In the genomic region with DNA sequence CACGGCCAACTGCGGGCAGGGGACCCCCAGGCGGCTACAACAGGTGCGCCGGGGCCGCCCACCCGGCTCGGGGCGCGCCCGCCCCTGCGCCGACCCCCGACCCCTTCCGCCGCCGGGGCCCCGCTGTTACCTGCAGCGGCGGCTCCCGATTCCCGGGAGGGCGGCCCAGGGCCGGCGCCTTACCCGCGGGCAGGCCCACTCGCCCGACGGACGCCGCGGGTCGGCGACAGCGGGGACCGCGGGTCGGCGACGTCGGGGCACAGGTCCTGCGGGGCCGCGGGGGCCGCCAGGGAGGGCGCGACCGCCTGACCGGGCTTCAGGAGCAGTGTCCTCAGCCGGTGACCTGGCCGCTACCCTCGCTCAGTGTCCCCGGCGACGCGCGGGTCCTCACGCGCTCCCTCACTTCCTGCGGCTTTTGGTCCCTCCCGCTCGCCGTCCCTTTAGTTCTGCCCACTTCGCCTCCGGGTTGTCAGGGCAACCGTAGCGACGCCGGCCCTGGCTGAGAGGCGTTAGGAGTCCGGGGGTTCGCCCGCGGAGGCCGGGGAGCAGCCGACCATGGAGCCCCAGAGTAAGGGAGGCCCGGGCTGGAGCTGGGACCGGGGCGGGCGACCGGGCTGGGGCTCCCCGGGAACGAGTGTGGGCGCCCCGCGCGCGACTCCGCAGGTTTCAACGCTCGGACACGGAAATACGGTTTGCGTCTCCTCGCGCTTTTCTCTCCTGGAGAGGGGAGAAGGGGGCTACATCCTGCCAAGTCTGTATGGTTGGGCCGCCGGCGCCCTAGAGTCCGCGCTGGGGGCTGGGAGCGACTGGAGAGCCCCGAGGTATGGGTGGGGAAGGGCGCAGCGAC, we compare ENCODE assay signal across 8 cellular contexts. TPM values are rescaled to one million over a fixed set of nuclear protein-coding genes. Genes with fewer than 3 reads are reported as not detected.
DNase-seq lines count a peak whose midpoint lies in the region; ATAC-seq, FAIRE-seq and TF ChIP-seq lines count a peak whose summit lies in the region.
"Not testable (repeated sequence)": the region's sequence is repeated elsewhere in the genome, so short reads cannot be mapped to it uniquely, and the experiment has no call there.

A gene with protein sequence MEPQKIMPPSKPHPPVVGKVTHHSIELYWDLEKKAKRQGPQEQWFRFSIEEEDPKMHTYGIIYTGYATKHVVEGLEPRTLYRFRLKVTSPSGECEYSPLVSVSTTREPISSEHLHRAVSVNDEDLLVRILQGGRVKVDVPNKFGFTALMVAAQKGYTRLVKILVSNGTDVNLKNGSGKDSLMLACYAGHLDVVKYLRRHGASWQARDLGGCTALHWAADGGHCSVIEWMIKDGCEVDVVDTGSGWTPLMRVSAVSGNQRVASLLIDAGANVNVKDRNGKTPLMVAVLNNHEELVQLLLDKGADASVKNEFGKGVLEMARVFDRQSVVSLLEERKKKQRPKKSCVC (plus strand): TSS at position 477 of the 847 bp plus-strand sequence. CDS start 79 bp downstream, at position 556.

- ATAC-seq in GM18907 (IDR thresholded peaks at IDR 0.05; ENCODE audit: unreplicated experiment) (peak; percentile 91), HG03103 (IDR thresholded peaks at IDR 0.05; ENCODE audit: low read depth, unreplicated experiment) (peak; percentile 87)
- peak; percentile 86 for ATAC-seq in activated CD4-positive, alpha-beta T cell treated with anti-CD3 and anti-CD28 coated beads for 36 hours

- H3K4me1 ChIP-seq in keratinocyte (ENCODE audit: control insufficient read depth, extremely low read depth, insufficient read depth, low read length) = peaks cover 11% of the 10 kb centered on the region

- POLR2A ChIA-PET in AG04449 (lab: Yijun Ruan, JAX); activated CD4-positive, alpha-beta T cell treated with anti-CD3 and anti-CD28 coated beads for 36 hours (lab: Charles Lee): not testable (repeated sequence)

- intact Hi-C loops in activated CD4-positive, alpha-beta T cell treated with anti-CD3 and anti-CD28 coated beads for 36 hours (cut with DNase I, micrococcal nuclease) = loop anchor here in 1 of 2 experiments (1.0 to 5.0 kb wide), 4 partner anchors 73 to 1434 kb away; partner anchors contain the start of genes BCCIP, EDRF1, LHPP and UROS

- CTCF ChIA-PET in AG04449 (lab: Yijun Ruan, JAX); activated CD4-positive, alpha-beta T cell treated with anti-CD3 and anti-CD28 coated beads for 36 hours (lab: Charles Lee): not testable (repeated sequence)

- H3K4me2 ChIP-seq in keratinocyte (ENCODE audit: control insufficient read depth, extremely low read depth, insufficient read depth, low read depth, low read length) = peak within 1 kb of the TSS; percentile 84

- not testable (repeated sequence) for H3K9me1 ChIP-seq in keratinocyte (ENCODE audit: control insufficient read depth, extremely low read depth, insufficient read depth, low read length)

- H3K27me3 ChIP-seq in keratinocyte (ENCODE audit: control insufficient read depth, extremely low read depth, insufficient read depth, low read length) = not testable (repeated sequence)

- H2AFZ ChIP-seq in keratinocyte (ENCODE audit: control insufficient read depth, low read length) = peak within 1 kb of the TSS; percentile 65

- TF ChIP-seq CTCF in AG04449 (IDR thresholded peaks at IDR 0.05; ENCODE audit: insufficient read depth, low read length, missing control alignments); keratinocyte (optimal IDR thresholded peaks at IDR 0.05 in 1 of 3, IDR thresholded peaks at IDR 0.05 in 1 of 3, conservative IDR thresholded peaks at IDR 0.05 in 1 of 3; ENCODE audit: extremely low read depth in 1 of 3, insufficient read depth in 2 of 3, low read length in 3 of 3): not testable (repeated sequence)
- peak; percentile 35 for TF ChIP-seq CTCF in chondrocyte (IDR thresholded peaks at IDR 0.05)

- FAIRE-seq in keratinocyte (lab: Jason Lieb, UNC) = not testable (repeated sequence)

- dilution Hi-C loops in keratinocyte (cut with MboI; ENCODE audit: extremely low pct_ligation_motif_present, low sequenced_read_pairs) = not testable (repeated sequence)

- H3K4me3 Mint-ChIP-seq in activated CD4-positive, alpha-beta T cell treated with anti-CD3 and anti-CD28 coated beads for 36 hours = peak within 1 kb of the TSS; percentile 86
- peak within 1 kb of the TSS; percentile 91 for H3K4me3 Mint-ChIP-seq in chondrocyte (ENCODE audit: unreplicated experiment)

- H3K4me1 Mint-ChIP-seq in activated CD4-positive, alpha-beta T cell treated with anti-CD3 and anti-CD28 coated beads for 36 hours = not testable (repeated sequence)
- peaks cover 22% of the 10 kb centered on the region for H3K4me1 Mint-ChIP-seq in chondrocyte (ENCODE audit: low read depth)

- H3K27ac ChIP-seq in keratinocyte (ENCODE audit: control insufficient read depth, insufficient read depth, low read length) = peak within 1 kb of the TSS; percentile 85

- H3K27me3 Mint-ChIP-seq in activated CD4-positive, alpha-beta T cell treated with anti-CD3 and anti-CD28 coated beads for 36 hours = peaks cover 18% of the 10 kb centered on the region
- not testable (repeated sequence) for H3K27me3 Mint-ChIP-seq in chondrocyte (ENCODE audit: low read depth)

- peak within 1 kb of the TSS; percentile 89 for H3K27ac Mint-ChIP-seq in activated CD4-positive, alpha-beta T cell treated with anti-CD3 and anti-CD28 coated beads for 36 hours
- H3K27ac Mint-ChIP-seq in chondrocyte (ENCODE audit: unreplicated experiment) = peak within 1 kb of the TSS; percentile 93

- H3K9me3 Mint-ChIP-seq in activated CD4-positive, alpha-beta T cell treated with anti-CD3 and anti-CD28 coated beads for 36 hours (ENCODE audit: low read depth); chondrocyte (ENCODE audit: low read depth): not testable (repeated sequence)

- H4K20me1 ChIP-seq in keratinocyte (ENCODE audit: control insufficient read depth, extremely low read depth, insufficient read depth, low read length) = not testable (repeated sequence)

- H3K4me3 ChIP-seq in AG04449 (ENCODE audit: low read depth, low read length) (peak within 1 kb of the TSS; percentile 69), keratinocyte (ENCODE audit: control insufficient read depth in 2 of 3, extremely low read depth in 1 of 3, insufficient read depth in 2 of 3, low read depth in 1 of 3, low read length in 3 of 3) (peak within 1 kb of the TSS; percentile 72 to 83 (median 82))

- not testable (repeated sequence) for H3K36me3 Mint-ChIP-seq in activated CD4-positive, alpha-beta T cell treated with anti-CD3 and anti-CD28 coated beads for 36 hours (ENCODE audit: low read depth); chondrocyte (ENCODE audit: low read depth)

- peaks cover 30% of the 10 kb centered on the region for H3K79me2 ChIP-seq in keratinocyte (ENCODE audit: control insufficient read depth, insufficient read depth, low read length)

- peak within 1 kb of the TSS; percentile 87 for H3K9ac ChIP-seq in keratinocyte (ENCODE audit: control insufficient read depth, extremely low read depth, insufficient read depth, low read length)

- H3K9me3 ChIP-seq in keratinocyte (ENCODE audit: control insufficient read depth, low read depth, low read length) = not testable (repeated sequence)

- not testable (repeated sequence) for DNase-seq in AG04449 (ENCODE audit: low read depth, low spot score); keratinocyte (ENCODE audit: low read depth, low spot score)
- peak; percentile 61 for DNase-seq in NCI-H345 (lab: John Stamatoyannopoulos, UW)
- peak; percentile 90 for DNase-seq in activated CD4-positive, alpha-beta T cell treated with anti-CD3 and anti-CD28 coated beads for 36 hours
- DNase-seq in chondrocyte (ENCODE audit: low spot score) = peak; percentile 100
- DNase-seq in smooth muscle cell of the brain vasculature (ENCODE audit: low read depth, low spot score) = peak; percentile 46

- not testable (repeated sequence) for H3K36me3 ChIP-seq in keratinocyte (ENCODE audit: control insufficient read depth in 2 of 2, extremely low read depth in 1 of 2, insufficient read depth in 2 of 2, low read length in 2 of 2)

RNA-seq across cellular contexts. Expression of the gene that starts here (rescaled TPM):
- total RNA-seq in activated CD4-positive, alpha-beta T cell treated with anti-CD3 and anti-CD28 coated beads for 36 hours = 1 to 10 TPM in 1 of 2 experiments, under 1 TPM in 1; 0.42 to 1.0 TPM
- 2.5 to 5.1 TPM (median 3.3 TPM) in 3 replicates for total RNA-seq in chondrocyte
- polyA plus RNA-seq in keratinocyte = 7.3 to 14.8 TPM (median 13.4 TPM) in 3 replicates
- polyA plus RNA-seq in keratinocyte (2011; ENCODE audit: low read depth) = 10.9 TPM
- 12.1 and 14.5 TPM in 2 replicates for polyA plus RNA-seq in keratinocyte (2011; cell fraction: cytosol; rRNA removed)
- 26.8 and 29.6 TPM in 2 replicates for polyA plus RNA-seq in keratinocyte (2011; cell fraction: nucleus; rRNA removed)
- 5.7 and 9.0 TPM in 2 replicates for polyA plus RNA-seq in keratinocyte (2012; ENCODE audit: low replicate concordance)
- 1.4 to 16.5 TPM (median 7.6 TPM) in 3 replicates for polyA minus RNA-seq in keratinocyte
- polyA minus RNA-seq in keratinocyte (2011; cell fraction: cytosol; rRNA and poly(A)+ RNA removed) = 2.7 TPM
- polyA minus RNA-seq in keratinocyte (2011; cell fraction: nucleus; rRNA and poly(A)+ RNA removed) = 5.3 and 18.5 TPM in 2 replicates
